Comparison of ENCODE assay signal across 22 cellular contexts in genomic region chr9:27124151-27124550, GRCh38. TPM values are rescaled to one million over a fixed set of nuclear protein-coding genes. Genes with fewer than 3 reads are reported as not detected.
DNase-seq lines count a peak whose midpoint lies in the region; TF ChIP-seq lines count a peak whose summit lies in the region.
"Had no signal": no experiment of that assay in that cellular context is flagged by ENCODE, and none has a peak within 500 bp of the region (broad histone marks: within the 10 kb centered on the region; RNA-seq: fewer than 3 reads in every experiment).

No MANE protein-coding gene starts in this region.

- DNase-seq in A172 (ENCODE audit: low spot score) = peak; percentile 9
- DNase-seq in LHCN-M2 (ENCODE audit: low read depth) = peak; percentile 63
- DNase-seq in epithelial cell of esophagus (ENCODE audit: low read depth) = peak; percentile 69
- peak; percentile 55 for DNase-seq in myocyte (ENCODE audit: low read depth)
- no peak for DNase-seq in SHP77 (lab: John Stamatoyannopoulos, UW)
- DNase-seq in hepatic stellate cell (ENCODE audit: low spot score) = no peak
- DNase-seq in colonic mucosa = no peak
- DNase-seq in Ammon's horn (ENCODE audit: low spot score) = no peak
- DNase-seq: activated naive CD8-positive, alpha-beta T cell treated with anti-CD3 and anti-CD28 coated beads, Interleukin-2, amount 10 ng/mL, durations not matched to agents 7 days and 5 days; CD4-positive, alpha-beta memory T cell; DMS53; erythroblast; naive B cell; NCI-H1436; NCI-H2227 treated with DMSO at 0.1 percent for 48 hours; NCI-H82; pancreas; stimulated activated CD4-positive, alpha-beta T cell treated with anti-CD3 and anti-CD28 coated beads, Interleukin-4, amount 100 ng/mL, for 1 hour; T1000 had no signal

- H3K4me3 ChIP-seq in epithelial cell of esophagus (ENCODE audit: low read length) = no peak overlapping the region
- H3K4me3 ChIP-seq in colonic mucosa = no peak overlapping the region
- H3K4me3 ChIP-seq: breast epithelium, HAP-1, heart right ventricle, pancreas had no signal

- no peaks in the 10 kb centered on the region for H3K27me3 ChIP-seq in colonic mucosa
- H3K27me3 ChIP-seq: breast epithelium, heart right ventricle, pancreas had no signal

- no peaks in the 10 kb centered on the region for H3K4me1 ChIP-seq in colonic mucosa
- H3K4me1 ChIP-seq: breast epithelium, HAP-1 had no signal

- H3K36me3 ChIP-seq in colonic mucosa = no peaks in the 10 kb centered on the region
- H3K36me3 ChIP-seq: breast epithelium, HAP-1, heart right ventricle, pancreas had no signal

- no peaks in the 10 kb centered on the region for H3K9me3 ChIP-seq in colonic mucosa
- H3K9me3 ChIP-seq: breast epithelium, HAP-1, heart right ventricle, pancreas had no signal

- no peak overlapping the region for H3K27ac ChIP-seq in colonic mucosa
- H3K27ac ChIP-seq: breast epithelium, pancreas had no signal

- TF ChIP-seq CTCF in epithelial cell of esophagus (IDR thresholded peaks at IDR 0.05; ENCODE audit: insufficient read depth, low read depth, low read length, missing control alignments) (no peak), colonic mucosa (IDR thresholded peaks at IDR 0.05) (no peak)

- intact Hi-C loops in colonic mucosa (cut with DNase I) = no loop called here

- no peak overlapping the region for H3K9ac ChIP-seq in colonic mucosa (ENCODE audit: low read depth in 2 of 2, low read length in 2 of 2)

RNA-seq across cellular contexts. Expression of gene TEK, which starts 15.1 kb away (rescaled TPM):
- 3.9 and 7.6 TPM in 2 replicates for total RNA-seq in A172 (2014; rRNA removed; shearing (Covaris generic))
- 2.6 and 3.3 TPM in 2 replicates for total RNA-seq in LHCN-M2 (2014; rRNA removed)
- polyA plus RNA-seq in LHCN-M2 (2012) = 3.5 TPM
- 0.26 and 0.72 TPM in 2 replicates for total RNA-seq in myocyte
- polyA plus RNA-seq in myocyte (2012) = 7.7 TPM
- total RNA-seq in colonic mucosa = 1 to 10 TPM; 1.6 to 6.3 TPM
- total RNA-seq: activated naive CD8-positive, alpha-beta T cell treated with anti-CD3 and anti-CD28 coated beads, Interleukin-2, amount 10 ng/mL, durations not matched to agents 7 days and 5 days; CD4-positive, alpha-beta memory T cell had no signal
- polyA plus RNA-seq: CD4-positive, alpha-beta memory T cell had no signal

Comparison
In these comparisons a context has a peak if more than half of its experiments do, and no peak if none do; other contexts are left out.
1. DNase-seq: peak in A172 (single experiment), LHCN-M2 (single experiment), epithelial cell of esophagus (single experiment) and myocyte (single experiment); none in SHP77 (0 of 2), hepatic stellate cell (single experiment), colonic mucosa (single experiment) and Ammon's horn (single experiment).